In genomic region chr1:44537961-44538360, GRCh38 we compare ENCODE assay signal across 14 cellular contexts.
A peak's percentile ranks its signal among the peaks of the same experiment; 100 is the strongest.
DNase-seq lines count a peak whose midpoint lies in the region; TF ChIP-seq lines count a peak whose summit lies in the region.
"Had no signal": no experiment of that assay in that cellular context is flagged by ENCODE, and none has a peak within 500 bp of the region (broad histone marks: within the 10 kb centered on the region; RNA-seq: fewer than 3 reads in every experiment).

No MANE protein-coding gene starts in this region.

- intact Hi-C loops in dorsolateral prefrontal cortex (cut with DNase I): no loop called here

- H3K27ac ChIP-seq in angular gyrus (ENCODE audit: low read depth, low read length): peak overlapping the region; percentile 46
- H3K27ac ChIP-seq in dorsolateral prefrontal cortex: peak overlapping the region in 58 of 59 donors; percentile 12 to 100 (median 96)
- peak overlapping the region; percentile 64 for H3K27ac ChIP-seq in layer of hippocampus (ENCODE audit: low read depth, low read length)
- peak overlapping the region; percentile 87 for H3K27ac ChIP-seq in temporal lobe (ENCODE audit: low read depth, low read length)
- H3K27ac ChIP-seq: BLaER1 had no signal

- peaks cover 0 to 3% (median 0%) of the 10 kb centered on the region in 45 donors for H3K27me3 ChIP-seq in dorsolateral prefrontal cortex
- no peaks in the 10 kb centered on the region for H3K27me3 ChIP-seq in layer of hippocampus (ENCODE audit: control insufficient read depth, insufficient read depth, low read length)
- H3K27me3 ChIP-seq: BLaER1 had no signal

- H3K4me3 ChIP-seq in dorsolateral prefrontal cortex: no peak overlapping the region
- H3K4me3 ChIP-seq: BLaER1 had no signal

- no peak for TF ChIP-seq CTCF in dorsolateral prefrontal cortex (IDR thresholded peaks at IDR 0.05 in 54 of 56, conservative IDR thresholded peaks at IDR 0.05 in 2 of 56; ENCODE audit: low read depth in 1 of 56, partially characterized antibody in 56 of 56)

- DNase-seq in dorsolateral prefrontal cortex: no peak
- DNase-seq in NK-92 (lab: John Stamatoyannopoulos, UW; ENCODE audit: unreplicated experiment): no peak
- no peak for DNase-seq in UCSD-AML1 (lab: John Stamatoyannopoulos, UW; ENCODE audit: unreplicated experiment)
- DNase-seq in HCEC 1CT: no peak
- DNase-seq: 8988T; CD4-positive, alpha-beta memory T cell; DMS153; DMS79; GDM1; IMR-90 had no signal
